In the genomic region with DNA sequence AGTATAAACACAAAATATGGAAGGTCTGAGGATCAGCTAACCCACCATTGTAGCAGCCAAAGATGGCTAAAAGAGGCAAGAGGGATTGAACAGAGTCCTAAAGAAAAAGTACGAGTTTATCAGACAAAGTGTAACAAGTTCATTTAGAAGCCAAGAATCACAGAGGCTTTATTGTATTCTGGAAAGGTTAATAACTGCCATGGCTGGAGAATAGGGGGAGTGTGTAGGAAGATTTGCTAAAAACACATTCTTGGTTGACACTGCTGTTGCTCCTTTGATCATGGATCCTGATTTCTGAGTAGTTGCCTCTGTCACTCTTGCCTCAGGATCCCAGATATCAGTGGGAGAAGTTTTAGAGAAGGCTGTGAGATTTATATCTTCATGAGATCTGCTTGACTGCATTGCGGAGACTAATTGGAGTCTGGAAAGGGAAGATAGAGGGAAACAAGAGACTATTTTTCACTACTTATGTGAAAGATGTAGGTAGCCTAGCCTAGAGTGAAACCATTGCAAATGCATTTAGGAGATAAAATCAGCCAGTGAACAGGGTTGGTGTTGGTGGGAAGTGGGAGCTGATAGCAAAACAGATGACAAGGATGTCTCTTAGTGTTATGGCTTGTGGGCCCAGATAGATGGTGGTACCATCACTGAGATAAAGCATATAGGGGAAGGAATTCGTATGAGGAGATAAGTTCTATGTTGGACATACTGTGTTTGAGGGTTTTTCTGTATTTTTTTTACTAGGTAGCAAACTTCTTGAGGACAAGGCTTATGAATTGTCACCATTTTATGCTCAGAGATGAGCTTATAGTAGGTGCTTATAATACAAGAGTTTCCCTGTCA, we compare ENCODE assay signal across 14 cellular contexts.
A peak's percentile ranks its signal among the peaks of the same experiment; 100 is the strongest.
DNase-seq lines count a peak whose midpoint lies in the region; ATAC-seq, FAIRE-seq and TF ChIP-seq lines count a peak whose summit lies in the region.
"Had no signal": no experiment of that assay in that cellular context is flagged by ENCODE, and none has a peak within 500 bp of the region (broad histone marks: within the 10 kb centered on the region; RNA-seq: fewer than 3 reads in every experiment).

No MANE protein-coding gene starts in this region.

- intact Hi-C loops in OCI-LY7 (cut with micrococcal nuclease; ENCODE audit: unreplicated experiment): no loop called here

- FAIRE-seq in astrocyte (lab: Jason Lieb, UNC): no peak

- no peak for TF ChIP-seq CTCF in astrocyte (IDR thresholded peaks at IDR 0.05; ENCODE audit: insufficient read depth, low read depth, low read length)
- no peak for TF ChIP-seq CTCF in OCI-LY7 (conservative IDR thresholded peaks at IDR 0.05; ENCODE audit: low read length)

- H3K36me3 ChIP-seq in astrocyte (ENCODE audit: insufficient read depth, low read length): no peaks in the 10 kb centered on the region
- H3K36me3 ChIP-seq in mesodermal cell (ENCODE audit: control insufficient read depth, insufficient read depth, low read length): no peaks in the 10 kb centered on the region
- H3K36me3 ChIP-seq in OCI-LY7 (ENCODE audit: insufficient read depth, low read length): no peaks in the 10 kb centered on the region
- H3K36me3 ChIP-seq: BLaER1, HAP-1 had no signal

- no peak overlapping the region for H3K4me3 ChIP-seq in astrocyte (ENCODE audit: insufficient read depth, low read depth, low read length)
- no peak overlapping the region for H3K4me3 ChIP-seq in mesodermal cell (ENCODE audit: extremely low read depth, insufficient read depth, low read length, poor library complexity, severe bottlenecking)
- no peak overlapping the region for H3K4me3 ChIP-seq in OCI-LY7 (ENCODE audit: low read depth, low read length, poor library complexity, severe bottlenecking)
- H3K4me3 ChIP-seq: BLaER1, HAP-1, PC-9 had no signal

- peak overlapping the region; percentile 12 for H2AFZ ChIP-seq in astrocyte (ENCODE audit: low read depth, low read length)
- no peak overlapping the region for H2AFZ ChIP-seq in OCI-LY7 (ENCODE audit: low read length)
- H2AFZ ChIP-seq: PC-9 had no signal

- H3K9ac ChIP-seq in astrocyte (ENCODE audit: low read length): no peak overlapping the region
- H3K9ac ChIP-seq: BLaER1 had no signal

- no peaks in the 10 kb centered on the region for H4K20me1 ChIP-seq in astrocyte (ENCODE audit: insufficient read depth, low read length)
- H4K20me1 ChIP-seq in OCI-LY7 (ENCODE audit: insufficient read depth, low read length): no peaks in the 10 kb centered on the region
- H4K20me1 ChIP-seq: BLaER1 had no signal

- H3K4me3 Mint-ChIP-seq in astrocyte (ENCODE audit: unreplicated experiment): no peak overlapping the region
- H3K4me3 Mint-ChIP-seq in naive thymus-derived CD8-positive, alpha-beta T cell: no peak overlapping the region

- H3K27me3 Mint-ChIP-seq in astrocyte (ENCODE audit: low read depth, unreplicated experiment): no peaks in the 10 kb centered on the region
- H3K27me3 Mint-ChIP-seq in naive thymus-derived CD8-positive, alpha-beta T cell: peaks cover 0 to 2% (median 0%) of the 10 kb centered on the region in 5 donors

- DNase-seq in OCI-M1 (lab: John Stamatoyannopoulos, UW): peak; percentile 51
- no peak for DNase-seq in astrocyte (ENCODE audit: low read depth)
- no peak for DNase-seq in H4 (ENCODE audit: low spot score)
- no peak for DNase-seq in OCI-LY7 (ENCODE audit: low spot score)
- no peak for DNase-seq in NOMO-1 treated with dmso at 0.1 percent for 144 hours (lab: John Stamatoyannopoulos, UW; ENCODE audit: unreplicated experiment)
- no peak for DNase-seq in naive thymus-derived CD8-positive, alpha-beta T cell
- DNase-seq: NCI-H1048; NCI-H2107; NCI-H69; NK-92 treated with Interleukin-12 subunit alpha and Interleukin-12 subunit beta, amount 100 ng/mL, for 24 hours; PC-9 had no signal

- H3K4me2 ChIP-seq in astrocyte (ENCODE audit: low read length): no peak overlapping the region
- no peak overlapping the region for H3K4me2 ChIP-seq in OCI-LY7 (ENCODE audit: low read length)
- H3K4me2 ChIP-seq: BLaER1, PC-9 had no signal

- ATAC-seq in naive thymus-derived CD8-positive, alpha-beta T cell: no peak

- no peaks in the 10 kb centered on the region for H3K9me3 ChIP-seq in astrocyte (ENCODE audit: insufficient read depth, low read depth, low read length)
- H3K9me3 ChIP-seq in mesodermal cell (ENCODE audit: control insufficient read depth, low read length): no peaks in the 10 kb centered on the region
- no peaks in the 10 kb centered on the region for H3K9me3 ChIP-seq in OCI-LY7 (ENCODE audit: low read length)
- H3K9me3 ChIP-seq: BLaER1, HAP-1 had no signal

- no peaks in the 10 kb centered on the region for H3K36me3 Mint-ChIP-seq in astrocyte (ENCODE audit: low read depth, unreplicated experiment)
- no peaks in the 10 kb centered on the region for H3K36me3 Mint-ChIP-seq in naive thymus-derived CD8-positive, alpha-beta T cell

- no TSS peak for BruUV-seq in OCI-LY7 (replicated peaks; lab: Mats Ljungman, UMichigan)

- H3K27ac Mint-ChIP-seq in astrocyte (ENCODE audit: unreplicated experiment): no peak overlapping the region
- H3K27ac Mint-ChIP-seq in naive thymus-derived CD8-positive, alpha-beta T cell: no peak overlapping the region

- no peaks in the 10 kb centered on the region for H3K9me2 ChIP-seq in OCI-LY7 (ENCODE audit: insufficient read depth, low read length)

- H3K79me2 ChIP-seq in astrocyte (ENCODE audit: insufficient read depth, low read length): no peaks in the 10 kb centered on the region
- H3K79me2 ChIP-seq in OCI-LY7 (ENCODE audit: insufficient read depth, low read depth, low read length): no peaks in the 10 kb centered on the region

- no peaks in the 10 kb centered on the region for H3K9me3 Mint-ChIP-seq in astrocyte (ENCODE audit: unreplicated experiment)
- H3K9me3 Mint-ChIP-seq in naive thymus-derived CD8-positive, alpha-beta T cell: peaks cover 0 to 3% (median 0%) of the 10 kb centered on the region in 9 donors

- no peaks in the 10 kb centered on the region for H3K27me3 ChIP-seq in astrocyte (ENCODE audit: insufficient read depth, low read length)
- H3K27me3 ChIP-seq: BLaER1 had no signal

- H3K27ac ChIP-seq in astrocyte (ENCODE audit: low read depth, low read length) (no peak overlapping the region), mesodermal cell (ENCODE audit: low read depth, low read length, severe bottlenecking) (peak overlapping the region; percentile 81), OCI-LY7 (ENCODE audit: low read depth, low read length, poor library complexity, severe bottlenecking) (no peak overlapping the region)
- H3K27ac ChIP-seq: BLaER1, PC-9 had no signal

- CTCF ChIA-PET in OCI-LY7 (lab: Charles Lee; ENCODE audit: unreplicated experiment): no interaction called here

- POLR2A ChIA-PET in OCI-LY7 (lab: Charles Lee): interaction anchor here (0.6 kb wide), 1 partner anchor 258 kb away, joined by 3 read pairs; no protein-coding TSS in a partner anchor
- POLR2A ChIA-PET in naive thymus-derived CD8-positive, alpha-beta T cell (lab: Charles Lee): no interaction called here

- H3K4me1 Mint-ChIP-seq in astrocyte (ENCODE audit: low read depth, unreplicated experiment): peaks cover 16% of the 10 kb centered on the region
- H3K4me1 Mint-ChIP-seq in naive thymus-derived CD8-positive, alpha-beta T cell: no peaks in the 10 kb centered on the region

- 24 to 55% methylated on average over 2 to 3 of the region's 3 CpGs for WGBS in mesodermal cell (ENCODE audit: insufficient coverage in 2 of 2), 2 experiments

- H3K4me1 ChIP-seq in astrocyte (ENCODE audit: insufficient read depth, low read length) (peaks cover 19% of the 10 kb centered on the region), mesodermal cell (ENCODE audit: control insufficient read depth, insufficient read depth, low read length, poor library complexity, severe bottlenecking) (peaks cover 46% of the 10 kb centered on the region), OCI-LY7 (ENCODE audit: insufficient read depth, low read length, poor library complexity, severe bottlenecking) (no peaks in the 10 kb centered on the region)
- H3K4me1 ChIP-seq: HAP-1 had no signal
